ENCODE assay signal across 8 cellular contexts in the genomic region with DNA sequence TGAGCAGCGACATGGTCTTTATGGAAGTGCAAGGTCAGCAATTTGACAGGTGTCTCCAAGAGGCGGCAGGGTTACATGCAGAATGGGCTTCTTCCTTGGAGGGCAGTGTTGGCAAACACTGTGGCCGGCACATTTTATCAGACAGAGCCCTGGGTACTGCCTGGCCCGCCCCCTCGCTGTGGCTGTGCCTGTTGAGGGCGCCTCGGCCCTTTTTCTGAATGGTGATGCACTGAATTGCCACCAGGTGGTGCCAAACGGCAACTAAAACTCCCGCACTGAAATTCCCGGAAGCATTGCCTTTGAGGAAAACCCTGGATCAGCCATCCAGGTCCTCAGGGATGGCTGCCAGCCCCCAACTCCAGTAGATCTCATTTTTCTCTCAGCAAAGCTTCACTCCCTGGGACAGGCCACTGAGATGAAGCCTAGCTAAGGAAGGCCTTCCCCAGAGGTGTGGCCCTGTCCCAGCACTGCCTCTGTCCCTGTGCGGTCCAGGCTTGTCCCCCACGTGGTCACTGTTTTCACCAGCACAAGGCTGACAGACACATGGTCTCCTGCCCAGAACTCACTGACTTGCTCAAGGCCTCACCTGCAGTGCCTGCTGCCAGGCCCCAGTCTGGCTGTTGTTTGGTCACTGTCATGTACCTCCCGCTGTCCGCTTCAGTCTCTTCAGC.
DNase-seq lines count a peak whose midpoint lies in the region; ATAC-seq and TF ChIP-seq lines count a peak whose summit lies in the region.

No MANE protein-coding gene starts in this region.

- H3K27me3 Mint-ChIP-seq in neural progenitor cell (ENCODE audit: insufficient read depth, low read depth) = no peaks in the 10 kb centered on the region

- peaks cover 9% of the 10 kb centered on the region for H3K36me3 Mint-ChIP-seq in neural progenitor cell

- H4K20me1 ChIP-seq in PC-3 (ENCODE audit: low read length) = no peaks in the 10 kb centered on the region
- H4K20me1 ChIP-seq in neural progenitor cell (ENCODE audit: low read depth) = peaks cover 11% of the 10 kb centered on the region

- H3K9me3 ChIP-seq in PC-3 (ENCODE audit: low read length) (no peaks in the 10 kb centered on the region), neural progenitor cell (ENCODE audit: low read depth) (no peaks in the 10 kb centered on the region), upper lobe of right lung (no peaks in the 10 kb centered on the region)

- CTCF ChIA-PET in PC-3 (lab: Charles Lee) = no interaction called here

- H3K4me1 ChIP-seq in PC-3 (ENCODE audit: insufficient read depth, low read length) (no peaks in the 10 kb centered on the region), neural progenitor cell (no peaks in the 10 kb centered on the region), upper lobe of right lung (no peaks in the 10 kb centered on the region)

- H3F3A ChIP-seq in PC-3 (ENCODE audit: low read length, unreplicated experiment) (no peaks in the 10 kb centered on the region), neural progenitor cell (ENCODE audit: low read depth) (peaks cover 5% of the 10 kb centered on the region)

- no peak overlapping the region for H3K4me3 ChIP-seq in PC-3 (ENCODE audit: low read length)
- no peak overlapping the region for H3K4me3 ChIP-seq in fibroblast of villous mesenchyme (ENCODE audit: low read depth, low read length)
- no peak overlapping the region for H3K4me3 ChIP-seq in neural progenitor cell
- H3K4me3 ChIP-seq in upper lobe of right lung = no peak overlapping the region

- no peak overlapping the region for H2AFZ ChIP-seq in PC-3 (ENCODE audit: low read length)
- no peak overlapping the region for H2AFZ ChIP-seq in neural progenitor cell (replicated peaks)

- H3K27ac ChIP-seq in 22Rv1 = no peak overlapping the region
- no peak overlapping the region for H3K27ac ChIP-seq in PC-3 (ENCODE audit: low read length)
- H3K27ac ChIP-seq in neural progenitor cell = no peak overlapping the region
- no peak overlapping the region for H3K27ac ChIP-seq in upper lobe of right lung

- no peaks in the 10 kb centered on the region for H3K27me3 ChIP-seq in PC-3 (ENCODE audit: low read length)
- H3K27me3 ChIP-seq in neural progenitor cell = no peaks in the 10 kb centered on the region
- H3K27me3 ChIP-seq in upper lobe of right lung = no peaks in the 10 kb centered on the region

- H3K4me2 ChIP-seq in PC-3 (ENCODE audit: low read length) (no peak overlapping the region), neural progenitor cell (no peak overlapping the region)

- H3K9me2 ChIP-seq in PC-3 (replicated peaks; ENCODE audit: low read length) = no peaks in the 10 kb centered on the region

- H3K4me1 Mint-ChIP-seq in neural progenitor cell = peaks cover 5% of the 10 kb centered on the region

- H3K9ac ChIP-seq in PC-3 (ENCODE audit: low read length) (no peak overlapping the region), neural progenitor cell (no peak overlapping the region)

- TF ChIP-seq RAD21 in Ishikawa (IDR thresholded peaks at IDR 0.05; ENCODE audit: low read depth) = peak; percentile 86

- no peak overlapping the region for H3K4me3 Mint-ChIP-seq in neural progenitor cell

- DNase-seq in PC-3 (peak; percentile 82), fibroblast of villous mesenchyme (ENCODE audit: low read depth) (peak; percentile 67), neural progenitor cell (ENCODE audit: low spot score) (peak; percentile 88), upper lobe of right lung (no peak)
- peak; percentile 15 for DNase-seq in activated T-helper 9 cell treated with anti-CD3 and anti-CD28 coated beads, Interleukin-2, amount 50 U/mL, for 16 hours (ENCODE audit: low read depth)

- intact Hi-C loops in PC-3 (cut with micrococcal nuclease) = loop anchor here (1.0 to 5.0 kb wide), 2 partner anchors 94 to 117 kb away; no protein-coding TSS in a partner anchor
- intact Hi-C loops in upper lobe of right lung (cut with DNase I) = loop anchor here (10.0 kb wide), 1 partner anchor 129 kb away; no protein-coding TSS in a partner anchor

- POLR2A ChIA-PET in PC-3 (lab: Charles Lee; ENCODE audit: unreplicated experiment) = no interaction called here

- no TSS peak for BruUV-seq in PC-3 (replicated peaks; lab: Mats Ljungman, UMichigan)

- H3K79me2 ChIP-seq in PC-3 (ENCODE audit: low read length) (no peaks in the 10 kb centered on the region), neural progenitor cell (ENCODE audit: low read depth) (no peaks in the 10 kb centered on the region)

- TF ChIP-seq CTCF in 22Rv1 (IDR thresholded peaks at IDR 0.05) (peak; percentile 97), GM12874 (IDR thresholded peaks at IDR 0.05; ENCODE audit: insufficient read depth, low read depth, low read length) (peak; percentile 78), PC-3 (conservative IDR thresholded peaks at IDR 0.05; ENCODE audit: low read depth, low read length) (peak; percentile 98), fibroblast of villous mesenchyme (IDR thresholded peaks at IDR 0.05; ENCODE audit: insufficient read depth, low read depth, low read length) (peak; percentile 89), neural progenitor cell (IDR thresholded peaks at IDR 0.05) (peak; percentile 92), upper lobe of right lung (IDR thresholded peaks at IDR 0.05) (peak; percentile 87)

- H3K9me3 Mint-ChIP-seq in neural progenitor cell = no peaks in the 10 kb centered on the region

- peak overlapping the region; percentile 79 for H3K27ac Mint-ChIP-seq in neural progenitor cell

- ATAC-seq in PC-3 (peak; percentile 92), upper lobe of right lung (peak; percentile 85)

- no peak for TF ChIP-seq EP300 in Ishikawa (IDR thresholded peaks at IDR 0.05; ENCODE audit: borderline replicate concordance)

- peaks cover 17% of the 10 kb centered on the region; the same call in 1 of the 2 replicates for H3K36me3 ChIP-seq in PC-3 (ENCODE audit: low read depth, low read length)
- no peaks in the 10 kb centered on the region for H3K36me3 ChIP-seq in neural progenitor cell
- H3K36me3 ChIP-seq in upper lobe of right lung = peaks cover 51% of the 10 kb centered on the region

TF ChIP-seq in Ishikawa, 13 proteins besides CTCF, POLR2A, EP300 and RAD21:
- TF ChIP-seq CREB1 (IDR thresholded peaks at IDR 0.05; ENCODE audit: low read depth) (no peak), NFIC (IDR thresholded peaks at IDR 0.05) (no peak), TCF12 (IDR thresholded peaks at IDR 0.05; ENCODE audit: low read depth) (no peak), TAF1 (IDR thresholded peaks at IDR 0.05; ENCODE audit: low read depth) (no peak), TEAD4 (IDR thresholded peaks at IDR 0.05) (no peak), EGR1 (IDR thresholded peaks at IDR 0.05) (no peak), CEBPB (IDR thresholded peaks at IDR 0.05) (no peak), ZBTB7A (IDR thresholded peaks at IDR 0.05; ENCODE audit: low read depth) (no peak), YY1 (IDR thresholded peaks at IDR 0.05; ENCODE audit: low read depth) (no peak), FOXM1 (IDR thresholded peaks at IDR 0.05; ENCODE audit: borderline replicate concordance, low read depth) (no peak), REST (IDR thresholded peaks at IDR 0.05; ENCODE audit: low read depth) (no peak), MAX (IDR thresholded peaks at IDR 0.05) (no peak)
- TF ChIP-seq, protein P1, sequence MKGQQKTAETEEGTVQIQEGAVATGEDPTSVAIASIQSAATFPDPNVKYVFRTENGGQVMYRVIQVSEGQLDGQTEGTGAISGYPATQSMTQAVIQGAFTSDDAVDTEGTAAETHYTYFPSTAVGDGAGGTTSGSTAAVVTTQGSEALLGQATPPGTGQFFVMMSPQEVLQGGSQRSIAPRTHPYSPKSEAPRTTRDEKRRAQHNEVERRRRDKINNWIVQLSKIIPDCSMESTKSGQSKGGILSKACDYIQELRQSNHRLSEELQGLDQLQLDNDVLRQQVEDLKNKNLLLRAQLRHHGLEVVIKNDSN (IDR thresholded peaks at IDR 0.05) = no peak
